1 cellular context compared by ENCODE assay signal in genomic region chr1:84048820-84049219, GRCh38.
TF ChIP-seq lines count a peak whose summit lies in the region.

No MANE protein-coding gene starts in this region.

TF ChIP-seq in HepG2, 621 proteins besides CTCF, POLR2A, EP300 and RAD21 (continued from another document):
- TF ChIP-seq, protein P1, sequence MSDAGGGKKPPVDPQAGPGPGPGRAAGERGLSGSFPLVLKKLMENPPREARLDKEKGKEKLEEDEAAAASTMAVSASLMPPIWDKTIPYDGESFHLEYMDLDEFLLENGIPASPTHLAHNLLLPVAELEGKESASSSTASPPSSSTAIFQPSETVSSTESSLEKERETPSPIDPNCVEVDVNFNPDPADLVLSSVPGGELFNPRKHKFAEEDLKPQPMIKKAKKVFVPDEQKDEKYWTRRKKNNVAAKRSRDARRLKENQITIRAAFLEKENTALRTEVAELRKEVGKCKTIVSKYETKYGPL (CRISPR knock-in tag; IDR thresholded peaks at IDR 0.05), result no peak
- TF ChIP-seq ZNF225 (CRISPR knock-in tag; IDR thresholded peaks at IDR 0.05) (no peak), ARID4A (CRISPR knock-in tag; IDR thresholded peaks at IDR 0.05; ENCODE audit: borderline replicate concordance) (no peak)
TF ChIP-seq in HepG2: peak in this region for 2.
